Comparison of ENCODE assay signal across 8 cellular contexts in genomic region chr14:102516531-102517411, GRCh38. TPM values are rescaled to one million over a fixed set of nuclear protein-coding genes. Genes with fewer than 3 reads are reported as not detected.
A peak's percentile ranks its signal among the peaks of the same experiment; 100 is the strongest.
DNase-seq lines count a peak whose midpoint lies in the region; ATAC-seq, FAIRE-seq and TF ChIP-seq lines count a peak whose summit lies in the region.

No MANE protein-coding gene starts in this region.

- H3K36me3 ChIP-seq in HUES6 (ENCODE audit: control insufficient read depth, insufficient read depth, low read length): no peaks in the 10 kb centered on the region
- H3K36me3 ChIP-seq in body of pancreas (replicated peaks in 1 of 2; ENCODE audit: insufficient read depth in 1 of 2, low read depth in 2 of 2): no peaks in the 10 kb centered on the region

- TF ChIP-seq POLR2A in A549 (IDR thresholded peaks at IDR 0.05; ENCODE audit: low read length) (no peak; the same call in 1 of the 2 replicates), body of pancreas (IDR thresholded peaks at IDR 0.05) (no peak)

- ATAC-seq in A549 (peak; percentile 83 to 86), body of pancreas (peak; percentile 87)

- peak overlapping the region; percentile 52 for H3K9ac ChIP-seq in HUES6 (ENCODE audit: low read length)

- peak overlapping the region; percentile 95 for H3K4me3 ChIP-seq in A549
- H3K4me3 ChIP-seq in HUES6 (ENCODE audit: low read depth, low read length): peak overlapping the region; percentile 88
- H3K4me3 ChIP-seq in body of pancreas: peak overlapping the region; percentile 54 to 74

- H3K27me3 ChIP-seq in HUES6 (ENCODE audit: control insufficient read depth, insufficient read depth, low read length) (0 out of 2 replicates have a peak, but pooled peaks cover 4% of the 10 kb centered on the region), body of pancreas (no peaks in the 10 kb centered on the region)

- peak; percentile 58 to 67 for DNase-seq in A549 (ENCODE audit: low read depth in 1 of 2, low spot score in 1 of 2)
- DNase-seq in GM18507 (ENCODE audit: extremely low spot score, insufficient read length, low read depth): peak; percentile 58
- peak; percentile 61 for DNase-seq in T-helper 9 cell
- DNase-seq in body of pancreas: peak; percentile 40 to 65 (median 60)
- DNase-seq in iPS-NIHi7 (ENCODE audit: extremely low spot score): peak; percentile 84
- DNase-seq in stimulated activated CD4-positive, alpha-beta T cell treated with anti-CD3 and anti-CD28 coated beads, Interleukin-15, amount 100 ng/mL, for 1 hour (ENCODE audit: low read depth in 1 of 2, low spot score in 1 of 2): peak; percentile 42 to 61
- DNase-seq in COLO829 (ENCODE audit: low spot score): no peak

- no peaks in the 10 kb centered on the region for H3K9me3 ChIP-seq in A549
- no peaks in the 10 kb centered on the region for H3K9me3 ChIP-seq in HUES6 (ENCODE audit: control insufficient read depth, insufficient read depth, low read depth, low read length)
- no peaks in the 10 kb centered on the region for H3K9me3 ChIP-seq in body of pancreas

- H3K4me1 ChIP-seq in A549 (no peaks in the 10 kb centered on the region), HUES6 (ENCODE audit: control insufficient read depth, insufficient read depth, low read length) (0 out of 2 replicates have a peak, but pooled peaks cover 2% of the 10 kb centered on the region), body of pancreas (peaks cover 7% of the 10 kb centered on the region)

- H3K27ac ChIP-seq in A549: peak overlapping the region; percentile 91 to 97
- peak overlapping the region; percentile 45; the same call in 1 of the 2 replicates for H3K27ac ChIP-seq in HUES6 (ENCODE audit: low read depth, low read length)
- peak overlapping the region in 3 of 4 donors; percentile 37 to 67 (median 60) for H3K27ac ChIP-seq in body of pancreas

- TF ChIP-seq EP300 in A549 (IDR thresholded peaks at IDR 0.05): no peak

- intact Hi-C loops in body of pancreas (cut with DNase I): loop anchor here (5.0 kb wide), 1 partner anchor 79 kb away; no protein-coding TSS in a partner anchor

- TF ChIP-seq RAD21 in A549 (conservative IDR thresholded peaks at IDR 0.05 in 1 of 2, IDR thresholded peaks at IDR 0.05 in 1 of 2): peak; percentile 62 to 95

- CTCF ChIA-PET in A549 (lab: Yijun Ruan, JAX): interaction anchor here (0.6 to 6.8 kb wide), 21 partner anchors 8 to 603 kb away, joined by 3 to 154 read pairs (median 4); no protein-coding TSS in a partner anchor

- POLR2A ChIA-PET in A549 (lab: Yijun Ruan, JAX): interaction anchor here (0.5 to 0.7 kb wide), 3 partner anchors 60 to 173 kb away, joined by 3 to 9 read pairs (median 4); no protein-coding TSS in a partner anchor

- H3K4me2 ChIP-seq in A549: peak overlapping the region; percentile 99

- 2% methylated on average over 27 of the region's 98 CpGs for WGBS in A549 (ENCODE audit: missing lambda C conversion rate)
- 0 to 1% methylated on average over 4 to 97 of the region's 98 CpGs for WGBS in body of pancreas, 2 donors

- TF ChIP-seq CTCF in A549 (IDR thresholded peaks at IDR 0.05) (peak; percentile 99), body of pancreas (IDR thresholded peaks at IDR 0.05) (peak; percentile 39 to 100 (median 94))

- no peak for FAIRE-seq in A549 (lab: Jason Lieb, UNC)
- FAIRE-seq in GM18507 (lab: Jason Lieb, UNC): no peak

TF ChIP-seq in A549, 52 proteins besides CTCF, POLR2A, EP300 and RAD21:
- no peak for TF ChIP-seq EHMT2 (IDR thresholded peaks at IDR 0.05; ENCODE audit: low read depth)
- peak; percentile 70 for TF ChIP-seq MAX (IDR thresholded peaks at IDR 0.05)
- TF ChIP-seq REST (IDR thresholded peaks at IDR 0.05): no peak
- TF ChIP-seq HDAC2 (IDR thresholded peaks at IDR 0.05): no peak
- TF ChIP-seq MAFK (IDR thresholded peaks at IDR 0.05; ENCODE audit: partially characterized antibody): no peak
- no peak for TF ChIP-seq BCL3 (IDR thresholded peaks at IDR 0.05)
- TF ChIP-seq PHF8 (IDR thresholded peaks at IDR 0.05; ENCODE audit: borderline replicate concordance, low read depth): peak; percentile 28; the same call in 1 of the 2 replicates
- no peak for TF ChIP-seq CHD4 (IDR thresholded peaks at IDR 0.05; ENCODE audit: borderline replicate concordance)
- TF ChIP-seq ELK1 (IDR thresholded peaks at IDR 0.05; ENCODE audit: low read depth, low read length): no peak
- TF ChIP-seq JUNB (IDR thresholded peaks at IDR 0.05): no peak
- no peak for TF ChIP-seq E2F6 (IDR thresholded peaks at IDR 0.05; ENCODE audit: borderline replicate concordance, low read depth)
- TF ChIP-seq HEYL (CRISPR knock-in tag; IDR thresholded peaks at IDR 0.05): no peak
- TF ChIP-seq HOXB13 (CRISPR knock-in tag; IDR thresholded peaks at IDR 0.05; ENCODE audit: low read depth): no peak
- TF ChIP-seq JUN (IDR thresholded peaks at IDR 0.05): peak in 1 of 2 experiments; percentile 33; a peak in 1 of 5 replicates
- TF ChIP-seq HOXA7 (CRISPR knock-in tag; IDR thresholded peaks at IDR 0.05): no peak
- TF ChIP-seq SMC3 (IDR thresholded peaks at IDR 0.05): peak; percentile 92

RNA-seq across cellular contexts. Expression of gene ANKRD9, which starts 7.2 kb away (rescaled TPM):
- polyA plus RNA-seq in A549 (2011; rRNA removed): 6.3 and 7.5 TPM in 2 replicates
- polyA plus RNA-seq in A549 (2012; cell fraction: cytosol; rRNA removed): 25.6 and 37.7 TPM in 2 replicates
- 56.7 and 92.9 TPM in 2 replicates for polyA plus RNA-seq in A549 (2012; cell fraction: nucleus; rRNA removed)
- 8.7 to 12.4 TPM (median 11.8 TPM) in 3 replicates for polyA plus RNA-seq in A549 (2017; fragmentation: RNase III; extraction: RNeasy Plus Mini Kit Qiagen cat#74134 plus additional on column Dnase treatment)
- 5.0 and 6.9 TPM in 2 replicates for polyA minus RNA-seq in A549 (2011; rRNA and poly(A)+ RNA removed)
- total RNA-seq in body of pancreas: 10 to 100 TPM; 49.8 to 87.7 TPM
